In genomic region chr2:10194021-10194820, GRCh38 we compare ENCODE assay signal across 20 cellular contexts.
DNase-seq lines count a peak whose midpoint lies in the region; ATAC-seq, FAIRE-seq and TF ChIP-seq lines count a peak whose summit lies in the region.
"Had no signal": no experiment of that assay in that cellular context is flagged by ENCODE, and none has a peak within 500 bp of the region (broad histone marks: within the 10 kb centered on the region; RNA-seq: fewer than 3 reads in every experiment).

No MANE protein-coding gene starts in this region.

- H3K9ac ChIP-seq in astrocyte (ENCODE audit: low read length) = no peak overlapping the region

- TF ChIP-seq CTCF in astrocyte (IDR thresholded peaks at IDR 0.05; ENCODE audit: insufficient read depth, low read depth, low read length) (no peak), foreskin fibroblast (IDR thresholded peaks at IDR 0.05; ENCODE audit: low read depth, low read length) (no peak), type B pancreatic cell (conservative IDR thresholded peaks at IDR 0.05) (no peak)

- no peaks in the 10 kb centered on the region for H3K79me2 ChIP-seq in astrocyte (ENCODE audit: insufficient read depth, low read length)

- peak; percentile 71 for DNase-seq in GM03348 (ENCODE audit: low spot score)
- DNase-seq in astrocyte (ENCODE audit: low read depth) = peak; percentile 51
- DNase-seq in foreskin fibroblast = peak; percentile 29 to 61
- no peak for DNase-seq in type B pancreatic cell (ENCODE audit: extremely low spot score, unreplicated experiment)
- no peak for DNase-seq in ureter (ENCODE audit: low spot score)
- no peak for DNase-seq in NOMO-1 treated with dmso at 0.1 percent for 144 hours (lab: John Stamatoyannopoulos, UW; ENCODE audit: unreplicated experiment)
- DNase-seq in iPS-NIHi7 (ENCODE audit: extremely low spot score) = no peak
- DNase-seq: activated CD4-positive, alpha-beta T cell treated with anti-CD3 and anti-CD28 coated beads for 1 hour; activated CD8-positive, alpha-beta memory T cell treated with anti-CD3 and anti-CD28 coated beads, Interleukin-2, amount 10 ng/mL, durations not matched to agents 7 days and 5 days; brain microvascular endothelial cell; CD8-positive, alpha-beta T cell; esophagus squamous epithelium; left ventricle myocardium inferior; NCI-H1694; Right ventricle myocardium superior; transverse colon had no signal

- FAIRE-seq in astrocyte (lab: Jason Lieb, UNC) = no peak

- H3K27ac ChIP-seq in astrocyte (ENCODE audit: low read depth, low read length) = no peak overlapping the region
- H3K27ac ChIP-seq: brain microvascular endothelial cell, esophagus squamous epithelium, left ventricle myocardium inferior, transverse colon had no signal

- H3K9me3 ChIP-seq in astrocyte (ENCODE audit: insufficient read depth, low read depth, low read length) = no peaks in the 10 kb centered on the region
- H3K9me3 ChIP-seq: esophagus squamous epithelium, transverse colon had no signal

- H3K4me2 ChIP-seq in astrocyte (ENCODE audit: low read length) = peak overlapping the region; percentile 10

- H3K36me3 ChIP-seq in astrocyte (ENCODE audit: insufficient read depth, low read length) = no peaks in the 10 kb centered on the region
- H3K36me3 ChIP-seq: brain microvascular endothelial cell, esophagus squamous epithelium, left ventricle myocardium inferior, transverse colon had no signal

- no peaks in the 10 kb centered on the region for H3K27me3 ChIP-seq in astrocyte (ENCODE audit: insufficient read depth, low read length)
- H3K27me3 ChIP-seq: brain microvascular endothelial cell, esophagus squamous epithelium, transverse colon had no signal

- no peaks in the 10 kb centered on the region for H4K20me1 ChIP-seq in astrocyte (ENCODE audit: insufficient read depth, low read length)

- H3K36me3 Mint-ChIP-seq in astrocyte (ENCODE audit: low read depth, unreplicated experiment) (no peaks in the 10 kb centered on the region), type B pancreatic cell (peaks cover 7% of the 10 kb centered on the region)
- H3K36me3 Mint-ChIP-seq: CD8-positive, alpha-beta T cell; stimulated activated memory B cell treated with anti-CD40 and anti-IgM and Interleukin-4, amounts not matched to agents 10 μg/mL and 1 μg/mL and 100 μg/mL, for 72 hours had no signal

- H3K27me3 Mint-ChIP-seq in astrocyte (ENCODE audit: low read depth, unreplicated experiment) = peaks cover 20% of the 10 kb centered on the region
- no peaks in the 10 kb centered on the region for H3K27me3 Mint-ChIP-seq in type B pancreatic cell
- H3K27me3 Mint-ChIP-seq: activated CD8-positive, alpha-beta memory T cell treated with anti-CD3 and anti-CD28 coated beads, Interleukin-2, amount 10 ng/mL, durations not matched to agents 7 days and 5 days; progenitor cell of endocrine pancreas; stimulated activated memory B cell treated with anti-CD40 and anti-IgM and Interleukin-4, amounts not matched to agents 10 μg/mL and 1 μg/mL and 100 μg/mL, for 72 hours had no signal

- H3K4me1 ChIP-seq in astrocyte (ENCODE audit: insufficient read depth, low read length) = peaks cover 16% of the 10 kb centered on the region
- H3K4me1 ChIP-seq: left ventricle myocardium inferior, transverse colon had no signal

- H3K4me3 Mint-ChIP-seq in astrocyte (ENCODE audit: unreplicated experiment) (no peak overlapping the region), type B pancreatic cell (no peak overlapping the region)
- H3K4me3 Mint-ChIP-seq: activated CD8-positive, alpha-beta memory T cell treated with anti-CD3 and anti-CD28 coated beads, Interleukin-2, amount 10 ng/mL, durations not matched to agents 7 days and 5 days; CD8-positive, alpha-beta T cell; stimulated activated memory B cell treated with anti-CD40 and anti-IgM and Interleukin-4, amounts not matched to agents 10 μg/mL and 1 μg/mL and 100 μg/mL, for 72 hours; T-helper 1 cell treated with Interleukin-12 subunit alpha and Interleukin-12 subunit beta and Interleukin-4 antibody, amounts not matched to agents 30 μg/mL and 1 μg/mL, for 36 hours had no signal

- H3K4me1 Mint-ChIP-seq in astrocyte (ENCODE audit: low read depth, unreplicated experiment) (no peaks in the 10 kb centered on the region), type B pancreatic cell (ENCODE audit: unreplicated experiment) (no peaks in the 10 kb centered on the region)

- H3K27ac Mint-ChIP-seq in astrocyte (ENCODE audit: unreplicated experiment) (no peak overlapping the region), type B pancreatic cell (peak overlapping the region; percentile 34)
- H3K27ac Mint-ChIP-seq: activated CD8-positive, alpha-beta memory T cell treated with anti-CD3 and anti-CD28 coated beads, Interleukin-2, amount 10 ng/mL, durations not matched to agents 7 days and 5 days; CD8-positive, alpha-beta T cell; progenitor cell of endocrine pancreas; stimulated activated memory B cell treated with anti-CD40 and anti-IgM and Interleukin-4, amounts not matched to agents 10 μg/mL and 1 μg/mL and 100 μg/mL, for 72 hours; T-helper 1 cell treated with Interleukin-12 subunit alpha and Interleukin-12 subunit beta and Interleukin-4 antibody, amounts not matched to agents 30 μg/mL and 1 μg/mL, for 36 hours had no signal

- H3K4me3 ChIP-seq in astrocyte (ENCODE audit: insufficient read depth, low read depth, low read length) (no peak overlapping the region), foreskin fibroblast (ENCODE audit: low read depth in 1 of 2, low read length in 2 of 2) (no peak overlapping the region)
- H3K4me3 ChIP-seq: esophagus squamous epithelium, left ventricle myocardium inferior, transverse colon had no signal

- H3K9me3 Mint-ChIP-seq in astrocyte (ENCODE audit: unreplicated experiment) = peaks cover 3% of the 10 kb centered on the region
- peaks cover 6% of the 10 kb centered on the region for H3K9me3 Mint-ChIP-seq in type B pancreatic cell

- ATAC-seq in HG02678 (IDR thresholded peaks at IDR 0.05; ENCODE audit: unreplicated experiment) = no peak
- ATAC-seq: activated CD8-positive, alpha-beta memory T cell treated with anti-CD3 and anti-CD28 coated beads, Interleukin-2, amount 10 ng/mL, durations not matched to agents 7 days and 5 days; CD8-positive, alpha-beta T cell; stimulated activated memory B cell treated with anti-CD40 and anti-IgM and Interleukin-4, amounts not matched to agents 10 μg/mL and 1 μg/mL and 100 μg/mL, for 72 hours had no signal

- peak overlapping the region; percentile 55 for H2AFZ ChIP-seq in astrocyte (ENCODE audit: low read depth, low read length)

Comparison
In these comparisons a context has a peak if more than half of its experiments do, and no peak if none do; other contexts are left out.
1. DNase-seq: peak in GM03348 (single experiment), astrocyte (single experiment) and foreskin fibroblast (2 of 2); none in type B pancreatic cell (single experiment), ureter (single experiment), NOMO-1 treated with dmso at 0.1 percent for 144 hours (single experiment) and iPS-NIHi7 (single experiment).